In the genomic region with DNA sequence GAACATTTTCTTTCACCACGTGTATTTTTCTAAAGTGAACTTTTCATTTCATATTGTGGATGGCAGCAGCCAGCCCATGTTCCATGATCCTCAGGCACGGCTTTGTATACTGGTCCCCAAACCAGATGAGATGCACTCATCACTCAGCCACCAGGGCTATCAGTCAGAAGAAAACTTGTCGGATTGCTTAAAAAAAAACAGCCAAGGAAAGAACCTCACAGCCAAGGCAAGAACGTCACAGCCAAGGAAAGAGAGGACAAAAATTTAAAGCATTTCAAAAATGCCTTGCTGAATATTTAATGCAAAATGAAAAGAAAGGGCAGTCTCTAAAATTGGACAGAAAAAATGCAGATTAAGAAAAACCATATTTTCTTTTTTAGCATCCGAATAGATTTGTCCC, we compare ENCODE assay signal across 1 cellular context.
TF ChIP-seq lines count a peak whose summit lies in the region.

No MANE protein-coding gene starts in this region.

TF ChIP-seq in GM23338, 12 proteins besides CTCF, POLR2A, EP300 and RAD21:
- TF ChIP-seq, protein P1, sequence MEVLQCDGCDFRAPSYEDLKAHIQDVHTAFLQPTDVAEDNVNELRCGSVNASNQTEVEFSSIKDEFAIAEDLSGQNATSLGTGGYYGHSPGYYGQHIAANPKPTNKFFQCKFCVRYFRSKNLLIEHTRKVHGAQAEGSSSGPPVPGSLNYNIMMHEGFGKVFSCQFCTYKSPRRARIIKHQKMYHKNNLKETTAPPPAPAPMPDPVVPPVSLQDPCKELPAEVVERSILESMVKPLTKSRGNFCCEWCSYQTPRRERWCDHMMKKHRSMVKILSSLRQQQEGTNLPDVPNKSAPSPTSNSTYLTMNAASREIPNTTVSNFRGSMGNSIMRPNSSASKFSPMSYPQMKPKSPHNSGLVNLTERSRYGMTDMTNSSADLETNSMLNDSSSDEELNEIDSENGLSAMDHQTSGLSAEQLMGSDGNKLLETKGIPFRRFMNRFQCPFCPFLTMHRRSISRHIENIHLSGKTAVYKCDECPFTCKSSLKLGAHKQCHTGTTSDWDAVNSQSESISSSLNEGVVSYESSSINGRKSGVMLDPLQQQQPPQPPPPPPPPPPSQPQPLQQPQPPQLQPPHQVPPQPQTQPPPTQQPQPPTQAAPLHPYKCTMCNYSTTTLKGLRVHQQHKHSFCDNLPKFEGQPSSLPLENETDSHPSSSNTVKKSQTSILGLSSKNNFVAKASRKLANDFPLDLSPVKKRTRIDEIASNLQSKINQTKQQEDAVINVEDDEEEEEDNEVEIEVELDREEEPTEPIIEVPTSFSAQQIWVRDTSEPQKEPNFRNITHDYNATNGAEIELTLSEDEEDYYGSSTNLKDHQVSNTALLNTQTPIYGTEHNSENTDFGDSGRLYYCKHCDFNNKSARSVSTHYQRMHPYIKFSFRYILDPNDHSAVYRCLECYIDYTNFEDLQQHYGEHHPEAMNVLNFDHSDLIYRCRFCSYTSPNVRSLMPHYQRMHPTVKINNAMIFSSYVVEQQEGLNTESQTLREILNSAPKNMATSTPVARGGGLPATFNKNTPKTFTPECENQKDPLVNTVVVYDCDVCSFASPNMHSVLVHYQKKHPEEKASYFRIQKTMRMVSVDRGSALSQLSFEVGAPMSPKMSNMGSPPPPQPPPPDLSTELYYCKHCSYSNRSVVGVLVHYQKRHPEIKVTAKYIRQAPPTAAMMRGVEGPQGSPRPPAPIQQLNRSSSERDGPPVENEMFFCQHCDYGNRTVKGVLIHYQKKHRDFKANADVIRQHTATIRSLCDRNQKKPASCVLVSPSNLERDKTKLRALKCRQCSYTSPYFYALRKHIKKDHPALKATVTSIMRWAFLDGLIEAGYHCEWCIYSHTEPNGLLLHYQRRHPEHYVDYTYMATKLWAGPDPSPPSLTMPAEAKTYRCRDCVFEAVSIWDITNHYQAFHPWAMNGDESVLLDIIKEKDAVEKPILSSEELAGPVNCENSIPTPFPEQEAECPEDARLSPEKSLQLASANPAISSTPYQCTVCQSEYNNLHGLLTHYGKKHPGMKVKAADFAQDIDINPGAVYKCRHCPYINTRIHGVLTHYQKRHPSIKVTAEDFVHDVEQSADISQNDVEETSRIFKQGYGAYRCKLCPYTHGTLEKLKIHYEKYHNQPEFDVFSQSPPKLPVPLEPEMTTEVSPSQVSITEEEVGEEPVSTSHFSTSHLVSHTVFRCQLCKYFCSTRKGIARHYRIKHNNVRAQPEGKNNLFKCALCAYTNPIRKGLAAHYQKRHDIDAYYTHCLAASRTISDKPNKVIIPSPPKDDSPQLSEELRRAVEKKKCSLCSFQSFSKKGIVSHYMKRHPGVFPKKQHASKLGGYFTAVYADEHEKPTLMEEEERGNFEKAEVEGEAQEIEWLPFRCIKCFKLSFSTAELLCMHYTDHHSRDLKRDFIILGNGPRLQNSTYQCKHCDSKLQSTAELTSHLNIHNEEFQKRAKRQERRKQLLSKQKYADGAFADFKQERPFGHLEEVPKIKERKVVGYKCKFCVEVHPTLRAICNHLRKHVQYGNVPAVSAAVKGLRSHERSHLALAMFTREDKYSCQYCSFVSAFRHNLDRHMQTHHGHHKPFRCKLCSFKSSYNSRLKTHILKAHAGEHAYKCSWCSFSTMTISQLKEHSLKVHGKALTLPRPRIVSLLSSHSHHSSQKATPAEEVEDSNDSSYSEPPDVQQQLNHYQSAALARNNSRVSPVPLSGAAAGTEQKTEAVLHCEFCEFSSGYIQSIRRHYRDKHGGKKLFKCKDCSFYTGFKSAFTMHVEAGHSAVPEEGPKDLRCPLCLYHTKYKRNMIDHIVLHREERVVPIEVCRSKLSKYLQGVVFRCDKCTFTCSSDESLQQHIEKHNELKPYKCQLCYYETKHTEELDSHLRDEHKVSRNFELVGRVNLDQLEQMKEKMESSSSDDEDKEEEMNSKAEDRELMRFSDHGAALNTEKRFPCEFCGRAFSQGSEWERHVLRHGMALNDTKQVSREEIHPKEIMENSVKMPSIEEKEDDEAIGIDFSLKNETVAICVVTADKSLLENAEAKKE (CRISPR knock-in tag; IDR thresholded peaks at IDR 0.05): no peak
TF ChIP-seq in GM23338: peak in this region for 0.
